ENCODE assay signal across 1 cellular context in the genomic region with DNA sequence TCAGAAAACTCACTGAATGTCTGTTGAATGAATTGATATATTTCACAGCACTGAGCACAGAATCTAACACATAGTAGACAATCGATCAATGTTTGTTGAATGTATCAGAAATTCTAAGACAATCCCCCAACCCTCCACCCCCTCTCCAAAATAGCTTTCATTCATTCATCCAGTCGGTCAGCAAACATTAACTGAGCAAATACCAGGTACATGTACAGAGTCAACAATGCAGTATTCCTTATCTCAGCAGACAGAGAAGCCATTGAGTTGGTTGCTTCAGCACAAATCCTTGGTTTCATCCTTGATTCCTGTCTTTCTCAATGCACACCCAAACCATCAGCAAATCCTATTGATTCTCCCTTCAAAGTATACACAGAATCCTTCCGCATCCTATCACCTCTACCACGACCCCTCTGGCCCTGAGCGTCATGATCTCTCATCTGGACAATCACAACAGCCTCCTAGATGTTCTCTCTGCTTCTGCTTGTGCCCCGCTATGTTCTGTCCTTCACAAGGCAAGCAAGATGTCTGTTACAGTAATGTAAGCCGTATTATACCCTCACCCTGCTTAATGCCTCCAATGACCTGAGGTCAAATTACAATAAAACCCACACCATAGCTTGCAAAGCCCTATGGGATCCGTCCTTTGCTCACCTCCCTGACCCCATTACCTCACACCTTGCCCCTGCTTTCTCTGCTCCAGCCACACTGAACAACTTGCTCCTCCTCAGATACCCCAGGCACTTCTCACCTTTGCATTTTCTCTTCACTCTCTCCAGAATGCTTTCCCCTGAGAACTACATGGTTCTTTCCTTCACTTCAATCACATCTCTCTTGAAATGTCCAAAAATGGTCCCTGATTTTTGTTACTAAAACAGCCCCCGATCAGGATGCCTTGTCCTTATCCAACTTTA.
TF ChIP-seq lines count a peak whose summit lies in the region.

No MANE protein-coding gene starts in this region.

TF ChIP-seq in HepG2, 621 proteins besides CTCF, POLR2A, EP300 and RAD21 (continued from another document and continues in another):
- TF ChIP-seq, protein P1, sequence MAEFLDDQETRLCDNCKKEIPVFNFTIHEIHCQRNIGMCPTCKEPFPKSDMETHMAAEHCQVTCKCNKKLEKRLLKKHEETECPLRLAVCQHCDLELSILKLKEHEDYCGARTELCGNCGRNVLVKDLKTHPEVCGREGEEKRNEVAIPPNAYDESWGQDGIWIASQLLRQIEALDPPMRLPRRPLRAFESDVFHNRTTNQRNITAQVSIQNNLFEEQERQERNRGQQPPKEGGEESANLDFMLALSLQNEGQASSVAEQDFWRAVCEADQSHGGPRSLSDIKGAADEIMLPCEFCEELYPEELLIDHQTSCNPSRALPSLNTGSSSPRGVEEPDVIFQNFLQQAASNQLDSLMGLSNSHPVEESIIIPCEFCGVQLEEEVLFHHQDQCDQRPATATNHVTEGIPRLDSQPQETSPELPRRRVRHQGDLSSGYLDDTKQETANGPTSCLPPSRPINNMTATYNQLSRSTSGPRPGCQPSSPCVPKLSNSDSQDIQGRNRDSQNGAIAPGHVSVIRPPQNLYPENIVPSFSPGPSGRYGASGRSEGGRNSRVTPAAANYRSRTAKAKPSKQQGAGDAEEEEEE (CRISPR knock-in tag; IDR thresholded peaks at IDR 0.05; ENCODE audit: borderline replicate concordance) = no peak
- TF ChIP-seq, protein P2, sequence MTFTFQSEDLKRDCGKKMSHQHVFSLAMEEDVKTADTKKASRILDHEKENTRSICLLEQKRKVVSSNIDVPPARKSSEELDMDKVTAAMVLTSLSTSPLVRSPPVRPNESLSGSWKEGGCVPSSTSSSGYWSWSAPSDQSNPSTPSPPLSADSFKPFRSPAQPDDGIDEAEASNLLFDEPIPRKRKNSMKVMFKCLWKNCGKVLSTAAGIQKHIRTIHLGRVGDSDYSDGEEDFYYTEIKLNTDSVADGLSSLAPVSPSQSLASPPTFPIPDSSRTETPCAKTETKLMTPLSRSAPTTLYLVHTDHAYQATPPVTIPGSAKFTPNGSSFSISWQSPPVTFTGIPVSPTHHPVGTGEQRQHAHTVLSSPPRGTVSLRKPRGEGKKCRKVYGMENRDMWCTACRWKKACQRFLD (CRISPR knock-in tag; IDR thresholded peaks at IDR 0.05; ENCODE audit: borderline replicate concordance) = no peak
- TF ChIP-seq FOSL2 (CRISPR knock-in tag; IDR thresholded peaks at IDR 0.05) (peak; percentile 86), HDAC2 (CRISPR knock-in tag; IDR thresholded peaks at IDR 0.05) (peak; percentile 94), HIC2 (CRISPR knock-in tag; IDR thresholded peaks at IDR 0.05; ENCODE audit: low read depth) (0 out of 2 replicates have a peak, but pooled peaks have one; percentile 20), ZNF558 (CRISPR knock-in tag; IDR thresholded peaks at IDR 0.05; ENCODE audit: borderline replicate concordance) (no peak), IKZF1 (IDR thresholded peaks at IDR 0.05) (no peak), RARG (CRISPR knock-in tag; IDR thresholded peaks at IDR 0.05; ENCODE audit: low read depth) (0 out of 2 replicates have a peak, but pooled peaks have one; percentile 69), RFXANK (CRISPR knock-in tag; IDR thresholded peaks at IDR 0.05) (no peak), ZFP1 (CRISPR knock-in tag; IDR thresholded peaks at IDR 0.05) (0 out of 2 replicates have a peak, but pooled peaks have one; percentile 20), SRF (IDR thresholded peaks at IDR 0.05; ENCODE audit: low read depth, low read length) (no peak), HOXA5 (CRISPR knock-in tag; IDR thresholded peaks at IDR 0.05) (peak; percentile 52; the same call in 1 of the 2 replicates), ZFY (CRISPR knock-in tag; IDR thresholded peaks at IDR 0.05) (0 out of 2 replicates have a peak, but pooled peaks have one; percentile 39), TBX3 (IDR thresholded peaks at IDR 0.05; ENCODE audit: borderline replicate concordance) (peak; percentile 81), GATAD2A (CRISPR knock-in tag; IDR thresholded peaks at IDR 0.05) (peak; percentile 98), NKX3-1 (CRISPR knock-in tag; IDR thresholded peaks at IDR 0.05) (peak; percentile 74; the same call in 1 of the 2 replicates), ZSCAN29 (CRISPR knock-in tag; conservative IDR thresholded peaks at IDR 0.05) (peak; percentile 49; the same call in 1 of the 2 replicates), ATF1 (CRISPR knock-in tag; IDR thresholded peaks at IDR 0.05) (peak; percentile 72), ATF7 (IDR thresholded peaks at IDR 0.05) (0 out of 2 replicates have a peak, but pooled peaks have one; percentile 17), ATF7 (CRISPR knock-in tag; IDR thresholded peaks at IDR 0.05) (no peak; the same call in 1 of the 2 replicates), CCAR2 (optimal IDR thresholded peaks at IDR 0.05; ENCODE audit: low read depth, low read length) (peak; percentile 54), MATR3 (CRISPR knock-in tag; IDR thresholded peaks at IDR 0.05) (no peak), ZBTB20 (CRISPR knock-in tag; IDR thresholded peaks at IDR 0.05; ENCODE audit: borderline replicate concordance, low read depth) (peak; percentile 95), ARID3A (IDR thresholded peaks at IDR 0.05; ENCODE audit: low read depth, low read length) (peak; percentile 93), NFE2L1 (CRISPR knock-in tag; IDR thresholded peaks at IDR 0.05; ENCODE audit: borderline replicate concordance) (no peak), ZNF781 (CRISPR knock-in tag; IDR thresholded peaks at IDR 0.05; ENCODE audit: borderline replicate concordance, not compliant biosample characterization) (no peak), ESRRA (CRISPR knock-in tag; IDR thresholded peaks at IDR 0.05; ENCODE audit: low read depth) (no peak; the same call in 1 of the 2 replicates), ATF5 (CRISPR knock-in tag; IDR thresholded peaks at IDR 0.05; ENCODE audit: low read depth) (no peak), JUNB (CRISPR knock-in tag; IDR thresholded peaks at IDR 0.05; ENCODE audit: borderline replicate concordance) (peak; percentile 66), ZNF687 (CRISPR knock-in tag; IDR thresholded peaks at IDR 0.05) (no peak), ZNF788 (CRISPR knock-in tag; IDR thresholded peaks at IDR 0.05; ENCODE audit: borderline replicate concordance) (peak; percentile 59; the same call in 1 of the 2 replicates), ZNF567 (CRISPR knock-in tag; IDR thresholded peaks at IDR 0.05; ENCODE audit: borderline replicate concordance) (no peak), MEIS2 (CRISPR knock-in tag; IDR thresholded peaks at IDR 0.05) (peak; percentile 81; the same call in 1 of the 2 replicates), MBD4 (IDR thresholded peaks at IDR 0.05; ENCODE audit: borderline replicate concordance, low read length) (peak; percentile 91), TEAD2 (CRISPR knock-in tag; IDR thresholded peaks at IDR 0.05) (no peak), MED8 (CRISPR knock-in tag; IDR thresholded peaks at IDR 0.05; ENCODE audit: insufficient replicate concordance) (peak; percentile 99), MXD4 (CRISPR knock-in tag; IDR thresholded peaks at IDR 0.05) (peak; percentile 64; the same call in 1 of the 2 replicates), ETV6 (CRISPR knock-in tag; conservative IDR thresholded peaks at IDR 0.05) (0 out of 2 replicates have a peak, but pooled peaks have one; percentile 37), ZNF768 (CRISPR knock-in tag; IDR thresholded peaks at IDR 0.05) (no peak), TARDBP (CRISPR knock-in tag; IDR thresholded peaks at IDR 0.05) (peak; percentile 83), HDAC6 (IDR thresholded peaks at IDR 0.05; ENCODE audit: low read depth, low read length) (no peak), NPAS2 (CRISPR knock-in tag; IDR thresholded peaks at IDR 0.05; ENCODE audit: borderline replicate concordance) (no peak), GATA4 (IDR thresholded peaks at IDR 0.05; ENCODE audit: borderline replicate concordance, low read depth) (peak; percentile 99), ZNF619 (CRISPR knock-in tag; IDR thresholded peaks at IDR 0.05) (no peak), ZEB1 (IDR thresholded peaks at IDR 0.05; ENCODE audit: insufficient replicate concordance, low read depth) (peak; percentile 88), MTA1 (CRISPR knock-in tag; IDR thresholded peaks at IDR 0.05; ENCODE audit: borderline replicate concordance) (peak; percentile 24; the same call in 1 of the 2 replicates)
- TF ChIP-seq, protein P3, sequence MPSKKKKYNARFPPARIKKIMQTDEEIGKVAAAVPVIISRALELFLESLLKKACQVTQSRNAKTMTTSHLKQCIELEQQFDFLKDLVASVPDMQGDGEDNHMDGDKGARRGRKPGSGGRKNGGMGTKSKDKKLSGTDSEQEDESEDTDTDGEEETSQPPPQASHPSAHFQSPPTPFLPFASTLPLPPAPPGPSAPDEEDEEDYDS (CRISPR knock-in tag; IDR thresholded peaks at IDR 0.05) = peak; percentile 24; the same call in 1 of the 2 replicates
- TF ChIP-seq, protein P4, sequence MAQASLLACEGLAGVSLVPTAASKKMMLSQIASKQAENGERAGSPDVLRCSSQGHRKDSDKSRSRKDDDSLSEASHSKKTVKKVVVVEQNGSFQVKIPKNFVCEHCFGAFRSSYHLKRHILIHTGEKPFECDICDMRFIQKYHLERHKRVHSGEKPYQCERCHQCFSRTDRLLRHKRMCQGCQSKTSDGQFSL (CRISPR knock-in tag; IDR thresholded peaks at IDR 0.05) = 0 out of 2 replicates have a peak, but pooled peaks have one; percentile 17
- TF ChIP-seq, protein P5, sequence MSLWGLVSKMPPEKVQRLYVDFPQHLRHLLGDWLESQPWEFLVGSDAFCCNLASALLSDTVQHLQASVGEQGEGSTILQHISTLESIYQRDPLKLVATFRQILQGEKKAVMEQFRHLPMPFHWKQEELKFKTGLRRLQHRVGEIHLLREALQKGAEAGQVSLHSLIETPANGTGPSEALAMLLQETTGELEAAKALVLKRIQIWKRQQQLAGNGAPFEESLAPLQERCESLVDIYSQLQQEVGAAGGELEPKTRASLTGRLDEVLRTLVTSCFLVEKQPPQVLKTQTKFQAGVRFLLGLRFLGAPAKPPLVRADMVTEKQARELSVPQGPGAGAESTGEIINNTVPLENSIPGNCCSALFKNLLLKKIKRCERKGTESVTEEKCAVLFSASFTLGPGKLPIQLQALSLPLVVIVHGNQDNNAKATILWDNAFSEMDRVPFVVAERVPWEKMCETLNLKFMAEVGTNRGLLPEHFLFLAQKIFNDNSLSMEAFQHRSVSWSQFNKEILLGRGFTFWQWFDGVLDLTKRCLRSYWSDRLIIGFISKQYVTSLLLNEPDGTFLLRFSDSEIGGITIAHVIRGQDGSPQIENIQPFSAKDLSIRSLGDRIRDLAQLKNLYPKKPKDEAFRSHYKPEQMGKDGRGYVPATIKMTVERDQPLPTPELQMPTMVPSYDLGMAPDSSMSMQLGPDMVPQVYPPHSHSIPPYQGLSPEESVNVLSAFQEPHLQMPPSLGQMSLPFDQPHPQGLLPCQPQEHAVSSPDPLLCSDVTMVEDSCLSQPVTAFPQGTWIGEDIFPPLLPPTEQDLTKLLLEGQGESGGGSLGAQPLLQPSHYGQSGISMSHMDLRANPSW (CRISPR knock-in tag; IDR thresholded peaks at IDR 0.05; ENCODE audit: borderline replicate concordance) = peak; percentile 69; the same call in 1 of the 2 replicates
